Comparison of ENCODE assay signal across 10 cellular contexts in genomic region chrX:11666180-11666579, GRCh38. TPM values are rescaled to one million over a fixed set of nuclear protein-coding genes. Genes with fewer than 3 reads are reported as not detected.
A peak's percentile ranks its signal among the peaks of the same experiment; 100 is the strongest.
DNase-seq lines count a peak whose midpoint lies in the region; TF ChIP-seq lines count a peak whose summit lies in the region.
"Had no signal": no experiment of that assay in that cellular context is flagged by ENCODE, and none has a peak within 500 bp of the region (broad histone marks: within the 10 kb centered on the region; RNA-seq: fewer than 3 reads in every experiment).

No MANE protein-coding gene starts in this region.

- no peaks in the 10 kb centered on the region for H3K9me3 ChIP-seq in tibial nerve

- 0 to 28% methylated on average over 6 to 24 of the region's 24 CpGs for WGBS in tibial nerve, 2 donors

- peak overlapping the region in 1 of 4 donors; percentile 33 for H3K27ac ChIP-seq in tibial nerve

- TF ChIP-seq POLR2A in tibial nerve (IDR thresholded peaks at IDR 0.05) = no peak

- DNase-seq in NCI-H748 (lab: John Stamatoyannopoulos, UW; ENCODE audit: unreplicated experiment) (peak; percentile 38), NCI-H748 treated with DMSO at 0.1 percent for 48 hours (lab: John Stamatoyannopoulos, UW) (no peak), astrocyte of the cerebellum (ENCODE audit: low read depth) (no peak), kidney tubule cell (ENCODE audit: low spot score) (peak; percentile 13), tibial nerve (ENCODE audit: low spot score in 2 of 2) (no peak), T1000 (lab: John Stamatoyannopoulos, UW) (no peak), DMS153 (lab: John Stamatoyannopoulos, UW) (no peak), AG08395 (ENCODE audit: low spot score) (no peak)
- DNase-seq: C1 segment of cervical spinal cord had no signal

- in situ Hi-C loops in astrocyte of the cerebellum (cut with HindIII; ENCODE audit: low sequenced_read_pairs) = no loop called here

- H3K36me3 ChIP-seq in tibial nerve = no peaks in the 10 kb centered on the region

- H3K4me3 ChIP-seq in astrocyte of the cerebellum (ENCODE audit: low read depth, low read length) (peak overlapping the region; percentile 47), tibial nerve (peak overlapping the region; percentile 15 to 54 (median 28))

- H3K27me3 ChIP-seq in tibial nerve = peaks cover 0 to 36% of the 10 kb centered on the region in 2 donors

- peaks cover 0 to 24% (median 0%) of the 10 kb centered on the region in 4 donors for H3K4me1 ChIP-seq in tibial nerve

- no peak for TF ChIP-seq EP300 in tibial nerve (IDR thresholded peaks at IDR 0.05)

- TF ChIP-seq CTCF in astrocyte of the cerebellum (IDR thresholded peaks at IDR 0.05; ENCODE audit: low read depth, low read length, missing control alignments) (no peak), tibial nerve (IDR thresholded peaks at IDR 0.05) (no peak)

RNA-seq across cellular contexts. Expression of gene ARHGAP6, which starts 0.5 kb away (rescaled TPM):
- 10 to 100 TPM; 16.0 to 51.9 (median 39.3) TPM for total RNA-seq in tibial nerve
- total RNA-seq: mammary epithelial cell had no signal

Comparison
In these comparisons a context has a peak if more than half of its experiments do, and no peak if none do; other contexts are left out.
1. DNase-seq: peak in NCI-H748 (single experiment) and kidney tubule cell (single experiment); none in NCI-H748 treated with DMSO at 0.1 percent for 48 hours (single experiment), astrocyte of the cerebellum (single experiment), tibial nerve (0 of 2), T1000 (single experiment), DMS153 (single experiment) and AG08395 (single experiment).